ENCODE assay signal across 9 cellular contexts in genomic region chr1:3623441-3624150, GRCh38. TPM values are rescaled to one million over a fixed set of nuclear protein-coding genes. Genes with fewer than 3 reads are reported as not detected.
DNase-seq lines count a peak whose midpoint lies in the region; ATAC-seq and TF ChIP-seq lines count a peak whose summit lies in the region.
"Had no signal": no experiment of that assay in that cellular context is flagged by ENCODE, and none has a peak within 500 bp of the region (broad histone marks: within the 10 kb centered on the region; RNA-seq: fewer than 3 reads in every experiment).

No MANE protein-coding gene starts in this region.

- H3K4me1 ChIP-seq in breast epithelium = peaks cover 6% of the 10 kb centered on the region in 2 donors

- peak overlapping the region in 1 of 2 donors; percentile 88 for H3K27ac ChIP-seq in breast epithelium

- H3K9me3 ChIP-seq in breast epithelium = no peaks in the 10 kb centered on the region

- TF ChIP-seq POLR2A in breast epithelium (IDR thresholded peaks at IDR 0.05) = no peak

- no peaks in the 10 kb centered on the region for H3K27me3 Mint-ChIP-seq in activated T-cell treated with anti-CD3 and anti-CD28 coated beads, Interleukin-2, amount 50 U/mL, for 72 hours (ENCODE audit: low read depth)
- H3K27me3 Mint-ChIP-seq in memory B cell = no peaks in the 10 kb centered on the region
- peaks cover 10% of the 10 kb centered on the region for H3K27me3 Mint-ChIP-seq in type B pancreatic cell

- peaks cover 33% of the 10 kb centered on the region for H3K4me1 Mint-ChIP-seq in activated T-cell treated with anti-CD3 and anti-CD28 coated beads, Interleukin-2, amount 50 U/mL, for 72 hours (ENCODE audit: low read depth)
- H3K4me1 Mint-ChIP-seq in memory B cell = peaks cover 39% of the 10 kb centered on the region
- peaks cover 27% of the 10 kb centered on the region for H3K4me1 Mint-ChIP-seq in type B pancreatic cell (ENCODE audit: unreplicated experiment)

- TF ChIP-seq CTCF in breast epithelium (IDR thresholded peaks at IDR 0.05) = no peak
- no peak for TF ChIP-seq CTCF in type B pancreatic cell (conservative IDR thresholded peaks at IDR 0.05)

- DNase-seq in activated T-cell treated with anti-CD3 and anti-CD28 coated beads, Interleukin-2, amount 50 U/mL, for 72 hours = no peak
- DNase-seq in activated T-cell treated with anti-CD3 and anti-CD28 coated beads for 4 hours = no peak
- no peak for DNase-seq in breast epithelium (ENCODE audit: low spot score in 2 of 2)
- no peak for DNase-seq in memory B cell (ENCODE audit: low spot score in 2 of 2)
- DNase-seq in type B pancreatic cell (ENCODE audit: extremely low spot score, unreplicated experiment) = no peak
- DNase-seq in NCI-H748 treated with DMSO at 0.1 percent for 48 hours (lab: John Stamatoyannopoulos, UW) = no peak
- DNase-seq in DMS79 (lab: John Stamatoyannopoulos, UW) = no peak
- DNase-seq: NK-92 treated with Interleukin-12 subunit alpha and Interleukin-12 subunit beta, amount 100 ng/mL, for 24 hours had no signal

- intact Hi-C loops in breast epithelium (cut with DNase I; ENCODE audit: low total_unique reads) = no loop called here

- H3K36me3 ChIP-seq in breast epithelium = peaks cover 7% of the 10 kb centered on the region

- H3K36me3 Mint-ChIP-seq in activated T-cell treated with anti-CD3 and anti-CD28 coated beads, Interleukin-2, amount 50 U/mL, for 72 hours (ENCODE audit: insufficient read depth in 2 of 2) = no peaks in the 10 kb centered on the region
- H3K36me3 Mint-ChIP-seq in memory B cell = no peaks in the 10 kb centered on the region
- no peaks in the 10 kb centered on the region for H3K36me3 Mint-ChIP-seq in type B pancreatic cell

- no peak overlapping the region for H3K27ac Mint-ChIP-seq in activated T-cell treated with anti-CD3 and anti-CD28 coated beads, Interleukin-2, amount 50 U/mL, for 72 hours
- H3K27ac Mint-ChIP-seq in memory B cell (peak overlapping the region; percentile 95), type B pancreatic cell (peak overlapping the region; percentile 83)

- no peak for ATAC-seq in activated T-cell treated with anti-CD3 and anti-CD28 coated beads, Interleukin-2, amount 50 U/mL, for 72 hours (replicated peaks in 1 of 2)
- ATAC-seq in memory B cell (ENCODE audit: low read depth) = no peak
- no peak for ATAC-seq in HG02884 (IDR thresholded peaks at IDR 0.05; ENCODE audit: unreplicated experiment)

- no peaks in the 10 kb centered on the region for H3K9me3 Mint-ChIP-seq in activated T-cell treated with anti-CD3 and anti-CD28 coated beads, Interleukin-2, amount 50 U/mL, for 72 hours
- H3K9me3 Mint-ChIP-seq in memory B cell (no peaks in the 10 kb centered on the region), type B pancreatic cell (no peaks in the 10 kb centered on the region)

- H3K27me3 ChIP-seq in breast epithelium = no peaks in the 10 kb centered on the region

- peak overlapping the region; percentile 91 to 100 (median 96) for H3K4me3 ChIP-seq in breast epithelium

- H3K4me3 Mint-ChIP-seq in activated T-cell treated with anti-CD3 and anti-CD28 coated beads, Interleukin-2, amount 50 U/mL, for 72 hours = peak overlapping the region; percentile 79 to 98
- peak overlapping the region; percentile 90 for H3K4me3 Mint-ChIP-seq in memory B cell
- peak overlapping the region; percentile 99 for H3K4me3 Mint-ChIP-seq in type B pancreatic cell

RNA-seq across cellular contexts. Expression of gene TPRG1L, which starts 1.2 kb away (rescaled TPM):
- total RNA-seq in activated T-cell treated with anti-CD3 and anti-CD28 coated beads, Interleukin-2, amount 50 U/mL, for 72 hours = 10 to 100 TPM; 12.5 to 15.5 TPM
- 10 to 100 TPM; 32.4 to 56.8 (median 34.5) TPM for total RNA-seq in breast epithelium
- total RNA-seq in type B pancreatic cell (ENCODE audit: low replicate concordance) = 26.6 and 56.6 TPM in 2 replicates

RNA-seq across cellular contexts. Expression of gene MEGF6, which starts 12.3 kb away (rescaled TPM):
- 1 to 10 TPM; 4.9 to 6.8 TPM for total RNA-seq in activated T-cell treated with anti-CD3 and anti-CD28 coated beads, Interleukin-2, amount 50 U/mL, for 72 hours
- total RNA-seq in breast epithelium = 10 to 100 TPM; 19.3 to 32.1 (median 24.2) TPM
- 26.7 and 61.7 TPM in 2 replicates for total RNA-seq in type B pancreatic cell (ENCODE audit: low replicate concordance)

RNA-seq across cellular contexts. Expression of gene WRAP73, which starts 26.3 kb away (rescaled TPM):
- 10 to 100 TPM; 39.9 TPM for total RNA-seq in activated T-cell treated with anti-CD3 and anti-CD28 coated beads, Interleukin-2, amount 50 U/mL, for 72 hours
- total RNA-seq in breast epithelium (10 to 100 TPM; 19.3 to 23.6 (median 20.2) TPM), type B pancreatic cell (ENCODE audit: low replicate concordance) (22.5 and 26.7 TPM in 2 replicates)

RNA-seq across cellular contexts. Expression of gene TP73, which starts 28.7 kb away (rescaled TPM):
- total RNA-seq in activated T-cell treated with anti-CD3 and anti-CD28 coated beads, Interleukin-2, amount 50 U/mL, for 72 hours = 1 to 10 TPM in 1 of 2 donors, under 1 TPM in 1; 0.65 to 1.3 TPM
- total RNA-seq in breast epithelium = 1 to 10 TPM in 1 of 3 donors, under 1 TPM in 1, not detected in 1; 0.66 to 1.0 TPM
- total RNA-seq in type B pancreatic cell (ENCODE audit: low replicate concordance) = 1.6 TPM in 2 replicates
